ENCODE assay signal across 8 cellular contexts in genomic region chr11:119103161-119103664, GRCh38. TPM values are rescaled to one million over a fixed set of nuclear protein-coding genes. Genes with fewer than 3 reads are reported as not detected.
A peak's percentile ranks its signal among the peaks of the same experiment; 100 is the strongest.
DNase-seq lines count a peak whose midpoint lies in the region; ATAC-seq and TF ChIP-seq lines count a peak whose summit lies in the region.
"Not testable (repeated sequence)": the region's sequence is repeated elsewhere in the genome, so short reads cannot be mapped to it uniquely, and the experiment has no call there.

No MANE protein-coding gene starts in this region.

- peak overlapping the region; percentile 86 to 98 (median 97) for H3K4me3 Mint-ChIP-seq in T-cell
- peak overlapping the region; percentile 98 for H3K4me3 Mint-ChIP-seq in activated naive CD8-positive, alpha-beta T cell
- peak overlapping the region; percentile 92 for H3K4me3 Mint-ChIP-seq in nephron progenitor cell
- H3K4me3 Mint-ChIP-seq in stimulated activated naive B cell treated with anti-CD40 and anti-IgM and Interleukin-4, amounts not matched to agents 10 μg/mL and 1 μg/mL and 100 μg/mL, for 72 hours = peak overlapping the region; percentile 55 to 93

- CTCF ChIA-PET in T-cell (lab: Charles Lee) = interaction anchor here in 1 of 2 donors (0.7 to 1.5 kb wide), 5 partner anchors 18 to 219 kb away, joined by 3 to 24 read pairs (median 4); partner anchors contain the start of genes CBL, HINFP, RPS25 and TRAPPC4

- H3K9ac ChIP-seq in HUES6 (ENCODE audit: low read length) = peak overlapping the region; percentile 20
- not testable (repeated sequence) for H3K9ac ChIP-seq in iPS-15b (ENCODE audit: low read depth, low read length)

- not testable (repeated sequence) for ATAC-seq in T-cell (replicated peaks in 1 of 4); stimulated activated naive B cell treated with anti-CD40 and anti-IgM and Interleukin-4, amounts not matched to agents 10 μg/mL and 1 μg/mL and 100 μg/mL, for 72 hours (replicated peaks)

- not testable (repeated sequence) for H3K27me3 Mint-ChIP-seq in T-cell; activated naive CD8-positive, alpha-beta T cell; nephron progenitor cell (ENCODE audit: low read depth, poor library complexity); stimulated activated naive B cell treated with anti-CD40 and anti-IgM and Interleukin-4, amounts not matched to agents 10 μg/mL and 1 μg/mL and 100 μg/mL, for 72 hours

- H3K4me3 ChIP-seq in BE2C (ENCODE audit: low read depth, low read length) (peak overlapping the region; percentile 97), HUES6 (ENCODE audit: low read depth, low read length) (peak overlapping the region; percentile 83), iPS-15b (ENCODE audit: low read depth, low read length) (peak overlapping the region; percentile 33)
- H3K4me3 ChIP-seq in effector memory CD4-positive, alpha-beta T cell (ENCODE audit: insufficient read depth, low read depth, low read length, poor library complexity, severe bottlenecking) = not testable (repeated sequence)

- POLR2A ChIA-PET in T-cell (lab: Charles Lee) = interaction anchor here (0.6 to 1.5 kb wide), 3 partner anchors 18 to 93 kb away, joined by 6 to 21 read pairs (median 15); partner anchors contain the start of genes HINFP (in 1 of the 2) and HMBS (in 1 of the 2)

- not testable (repeated sequence) for H3K36me3 Mint-ChIP-seq in T-cell; activated naive CD8-positive, alpha-beta T cell; nephron progenitor cell (ENCODE audit: low read depth); stimulated activated naive B cell treated with anti-CD40 and anti-IgM and Interleukin-4, amounts not matched to agents 10 μg/mL and 1 μg/mL and 100 μg/mL, for 72 hours

- H3K27me3 ChIP-seq in BE2C; HUES6 (ENCODE audit: control insufficient read depth, insufficient read depth, low read length); effector memory CD4-positive, alpha-beta T cell (replicated peaks; ENCODE audit: control insufficient read depth, insufficient read depth, low read length, poor library complexity, severe bottlenecking); iPS-15b (ENCODE audit: control insufficient read depth, insufficient read depth, low read length): not testable (repeated sequence)

- H3K9me3 ChIP-seq in BE2C; HUES6 (ENCODE audit: control insufficient read depth, insufficient read depth, low read depth, low read length); effector memory CD4-positive, alpha-beta T cell (ENCODE audit: control insufficient read depth, low read length); iPS-15b (ENCODE audit: control insufficient read depth, insufficient read depth, low read length): not testable (repeated sequence)

- not testable (repeated sequence) for H3K4me1 ChIP-seq in BE2C
- H3K4me1 ChIP-seq in HUES6 (ENCODE audit: control insufficient read depth, insufficient read depth, low read length) (peaks cover 27% of the 10 kb centered on the region), iPS-15b (ENCODE audit: control insufficient read depth, insufficient read depth, low read length) (peaks cover 12% of the 10 kb centered on the region)
- H3K4me1 ChIP-seq in effector memory CD4-positive, alpha-beta T cell (ENCODE audit: control insufficient read depth, insufficient read depth, low read length, poor library complexity, severe bottlenecking) = peaks cover 22% of the 10 kb centered on the region

- peak overlapping the region; percentile 46; the same call in 1 of the 2 replicates for H3K27ac ChIP-seq in HUES6 (ENCODE audit: low read depth, low read length)
- H3K27ac ChIP-seq in effector memory CD4-positive, alpha-beta T cell (ENCODE audit: insufficient read depth, low read length, poor library complexity, severe bottlenecking) = peak overlapping the region; percentile 91

- not testable (repeated sequence) for H3K36me3 ChIP-seq in BE2C; HUES6 (ENCODE audit: control insufficient read depth, insufficient read depth, low read length); effector memory CD4-positive, alpha-beta T cell (ENCODE audit: control insufficient read depth, insufficient read depth, low read length); iPS-15b (ENCODE audit: control insufficient read depth, insufficient read depth, low read length)

- H3K4me1 Mint-ChIP-seq in T-cell (peaks cover 42 to 59% (median 54%) of the 10 kb centered on the region in 3 donors), nephron progenitor cell (peaks cover 74% of the 10 kb centered on the region)
- H3K4me1 Mint-ChIP-seq in activated naive CD8-positive, alpha-beta T cell (ENCODE audit: low read depth) = peaks cover 46% of the 10 kb centered on the region
- peaks cover 30 to 36% of the 10 kb centered on the region in 2 donors for H3K4me1 Mint-ChIP-seq in stimulated activated naive B cell treated with anti-CD40 and anti-IgM and Interleukin-4, amounts not matched to agents 10 μg/mL and 1 μg/mL and 100 μg/mL, for 72 hours

- H3K27ac Mint-ChIP-seq in T-cell (peak overlapping the region; percentile 99 to 100), nephron progenitor cell (peak overlapping the region; percentile 98)
- peak overlapping the region; percentile 100 for H3K27ac Mint-ChIP-seq in activated naive CD8-positive, alpha-beta T cell
- peak overlapping the region; percentile 20 for H3K27ac Mint-ChIP-seq in stimulated activated naive B cell treated with anti-CD40 and anti-IgM and Interleukin-4, amounts not matched to agents 10 μg/mL and 1 μg/mL and 100 μg/mL, for 72 hours

- not testable (repeated sequence) for H3K9me3 Mint-ChIP-seq in T-cell; activated naive CD8-positive, alpha-beta T cell (ENCODE audit: low read depth); nephron progenitor cell; stimulated activated naive B cell treated with anti-CD40 and anti-IgM and Interleukin-4, amounts not matched to agents 10 μg/mL and 1 μg/mL and 100 μg/mL, for 72 hours

- not testable (repeated sequence) for DNase-seq in BE2C; T-cell; effector memory CD4-positive, alpha-beta T cell; nephron progenitor cell; stimulated activated naive B cell treated with anti-CD40 and anti-IgM and Interleukin-4, amounts not matched to agents 10 μg/mL and 1 μg/mL and 100 μg/mL, for 72 hours

- TF ChIP-seq CTCF in BE2C (IDR thresholded peaks at IDR 0.05; ENCODE audit: low read depth, low read length); nephron progenitor cell (IDR thresholded peaks at IDR 0.05): not testable (repeated sequence)

RNA-seq across cellular contexts. Expression of gene DPAGT1, which starts 1.6 kb away (rescaled TPM):
- polyA plus RNA-seq in BE2C (2012; ENCODE audit: insufficient read depth, insufficient read length, low read depth) = 101 TPM
- total RNA-seq in T-cell = 10 to 100 TPM; 21.7 to 54.2 (median 43.9) TPM

RNA-seq across cellular contexts. Expression of gene C2CD2L, which starts 3.9 kb away (rescaled TPM):
- 123 TPM for polyA plus RNA-seq in BE2C (2012; ENCODE audit: insufficient read depth, insufficient read length, low read depth)
- total RNA-seq in T-cell = 10 to 100 TPM; 18.9 to 36.4 (median 30.6) TPM

RNA-seq across cellular contexts. Expression of gene HINFP, which starts 18.2 kb away (rescaled TPM):
- polyA plus RNA-seq in BE2C (2012; ENCODE audit: insufficient read depth, insufficient read length, low read depth) = 84.1 TPM
- total RNA-seq in T-cell = 10 to 100 TPM; 30.0 to 68.5 (median 56.7) TPM

RNA-seq across cellular contexts. Expression of gene HMBS, which starts 18.5 kb away (rescaled TPM):
- 44.4 TPM for polyA plus RNA-seq in BE2C (2012; ENCODE audit: insufficient read depth, insufficient read length, low read depth)
- 10 to 100 TPM in 3 of 5 donors, 1 to 10 TPM in 2; 6.7 to 17.8 (median 12.3) TPM for total RNA-seq in T-cell

RNA-seq across cellular contexts. Expression of gene VPS11, which starts 35.6 kb away (rescaled TPM):
- polyA plus RNA-seq in BE2C (2012; ENCODE audit: insufficient read depth, insufficient read length, low read depth) = 42.5 TPM
- total RNA-seq in T-cell = 10 to 100 TPM; 59.5 to 69.8 (median 62.6) TPM

Comparison
In these comparisons a context has a peak if more than half of its experiments do, and no peak if none do; other contexts are left out.
1. H3K27ac Mint-ChIP-seq: peak in every context shown above with its lines; median percentile 100 in activated naive CD8-positive, alpha-beta T cell; 100 in T-cell; 98 in nephron progenitor cell; 20 in stimulated activated naive B cell treated with anti-CD40 and anti-IgM and Interleukin-4, amounts not matched to agents 10 μg/mL and 1 μg/mL and 100 μg/mL, for 72 hours.